In the genomic region with DNA sequence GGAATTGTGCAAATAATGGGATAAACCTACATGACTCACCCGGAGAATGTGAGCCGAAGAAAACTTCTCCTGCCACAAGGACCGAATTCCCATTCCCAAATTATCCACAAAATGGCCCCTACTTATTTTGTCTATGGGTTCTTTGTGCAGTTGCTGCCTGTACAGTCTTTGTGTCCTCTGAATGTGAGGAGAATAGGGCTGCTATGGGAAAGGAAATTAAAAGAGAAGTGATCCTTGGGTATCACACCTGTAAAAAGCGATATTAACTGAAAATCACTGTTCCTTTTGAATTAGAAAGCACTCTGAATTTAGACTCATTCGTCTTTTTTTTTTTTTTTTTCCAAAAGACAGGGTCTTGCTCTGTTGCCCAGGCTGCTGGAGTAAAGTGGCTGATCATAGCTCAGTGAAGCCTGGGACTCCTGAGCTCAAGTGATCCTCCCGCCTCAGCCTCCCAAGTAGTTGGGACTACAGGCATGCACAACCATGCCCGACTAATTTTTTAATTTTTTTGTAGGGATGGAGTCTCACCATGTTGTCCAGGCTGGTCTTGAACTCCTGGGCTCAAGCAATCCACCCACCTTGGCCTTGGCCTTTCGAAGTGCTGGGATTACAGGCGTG, we compare ENCODE assay signal across 7 cellular contexts. TPM values are rescaled to one million over a fixed set of nuclear protein-coding genes. Genes with fewer than 3 reads are reported as not detected.
DNase-seq lines count a peak whose midpoint lies in the region; ATAC-seq and TF ChIP-seq lines count a peak whose summit lies in the region.

No MANE protein-coding gene starts in this region.

- H3K4me1 ChIP-seq in HEK293 (ENCODE audit: control insufficient read depth, insufficient read depth, low read length) (peaks cover 15% of the 10 kb centered on the region), right cardiac atrium (ENCODE audit: control insufficient read depth, insufficient read depth, low read length) (peaks cover 7% of the 10 kb centered on the region), spleen (peaks cover 31 to 69% (median 47%) of the 10 kb centered on the region in 6 donors)

- CTCF ChIA-PET in HEK293 (lab: Yijun Ruan, JAX) = interaction anchor here (0.6 to 1.5 kb wide), 2 partner anchors 45 to 51 kb away, joined by 4 to 6 read pairs; a partner anchor contains a TSS

- H3K36me3 ChIP-seq in HEK293 (ENCODE audit: control insufficient read depth in 2 of 2, insufficient read depth in 1 of 2, low read length in 2 of 2) = no peaks in the 10 kb centered on the region
- no peaks in the 10 kb centered on the region for H3K36me3 ChIP-seq in spleen

- WGBS in right cardiac atrium = 57% methylated on average over 9 of the region's 9 CpGs
- 61 to 65% (median 65%) methylated on average over 9 of the region's 9 CpGs for WGBS in spleen, 5 donors

- ATAC-seq in right cardiac atrium (no peak), GM21360 (IDR thresholded peaks at IDR 0.05; ENCODE audit: unreplicated experiment) (no peak)

- no peak for TF ChIP-seq POLR2A in spleen (IDR thresholded peaks at IDR 0.05)

- TF ChIP-seq CTCF in HEK293 (tag by site-specific recombination; IDR thresholded peaks at IDR 0.05) = no peak
- TF ChIP-seq CTCF in WI38 (IDR thresholded peaks at IDR 0.05; ENCODE audit: low read depth, low read length) = no peak
- no peak for TF ChIP-seq CTCF in spleen (IDR thresholded peaks at IDR 0.05 in 8 of 11, conservative IDR thresholded peaks at IDR 0.05 in 3 of 11)

- DNase-seq in right cardiac atrium = no peak
- no peak for DNase-seq in spleen
- no peak for DNase-seq in ecto neural progenitor cell (ENCODE audit: low spot score)
- no peak for DNase-seq in cortex of kidney (lab: John Stamatoyannopoulos, UW)

- intact Hi-C loops in right cardiac atrium (cut with DNase I) = no loop called here
- intact Hi-C loops in spleen (cut with DNase I; ENCODE audit: low total_unique reads) = no loop called here

- H3K27ac ChIP-seq in HEK293 (ENCODE audit: extremely low read depth, low read depth, low read length) = peak overlapping the region; percentile 84
- peak overlapping the region; percentile 96 for H3K27ac ChIP-seq in right cardiac atrium (ENCODE audit: low read length)
- peak overlapping the region; percentile 80 to 93 (median 90) for H3K27ac ChIP-seq in spleen

- H3K9me3 ChIP-seq in HEK293 (ENCODE audit: control insufficient read depth, insufficient read depth, low read depth, low read length) = no peaks in the 10 kb centered on the region
- H3K9me3 ChIP-seq in right cardiac atrium (ENCODE audit: control insufficient read depth, low read length) = no peaks in the 10 kb centered on the region
- H3K9me3 ChIP-seq in spleen = no peaks in the 10 kb centered on the region

- POLR2A ChIA-PET in HEK293 (lab: Yijun Ruan, JAX) = interaction anchor here (0.7 to 1.8 kb wide), 5 partner anchors 9 to 219 kb away, joined by 3 to 7 read pairs (median 4); a partner anchor contains a TSS

- H3K27me3 ChIP-seq in right cardiac atrium (ENCODE audit: control insufficient read depth, insufficient read depth) (no peaks in the 10 kb centered on the region), spleen (replicated peaks in 1 of 7) (no peaks in the 10 kb centered on the region)

- H3K4me3 ChIP-seq in HEK293 (ENCODE audit: low read depth, low read length) (peak overlapping the region; percentile 35), WI38 (ENCODE audit: low read depth, low read length) (peak overlapping the region; percentile 51), right cardiac atrium (ENCODE audit: low read length) (peak overlapping the region; percentile 8), spleen (peak overlapping the region in 7 of 8 donors; percentile 22 to 68 (median 44))

TF ChIP-seq in HEK293, 187 proteins besides CTCF, POLR2A, EP300 and RAD21:
- TF ChIP-seq ZNF354C (tag by site-specific recombination; IDR thresholded peaks at IDR 0.05; ENCODE audit: borderline replicate concordance, low read depth) (no peak), PRDM1 (tag by site-specific recombination; IDR thresholded peaks at IDR 0.05) (peak; percentile 74), ZNF426 (tag by site-specific recombination; IDR thresholded peaks at IDR 0.05) (no peak)

RNA-seq across cellular contexts. Expression of a gene that starts 45.4 kb away (rescaled TPM):
- 10 to 100 TPM; 49.4 to 73.5 (median 57.4) TPM for total RNA-seq in right cardiac atrium
- 7.3 TPM for polyA plus RNA-seq in right cardiac atrium
- 10 to 100 TPM; 63.4 to 93.3 (median 77.6) TPM for total RNA-seq in spleen
- polyA plus RNA-seq in spleen = 10 to 100 TPM; 16.7 to 19.0 (median 17.6) TPM

RNA-seq across cellular contexts. Expression of a gene that starts 47.5 kb away (rescaled TPM):
- total RNA-seq in right cardiac atrium (under 1 TPM; 0.50 to 0.94 (median 0.77) TPM), spleen (under 1 TPM in 1 of 7 donors, not detected in 6; 0.27 TPM)
- polyA plus RNA-seq in right cardiac atrium (0.77 TPM), spleen (under 1 TPM in 1 of 3 donors, not detected in 2; 0.10 TPM)
